2 cellular contexts compared by ENCODE assay signal in the genomic region with DNA sequence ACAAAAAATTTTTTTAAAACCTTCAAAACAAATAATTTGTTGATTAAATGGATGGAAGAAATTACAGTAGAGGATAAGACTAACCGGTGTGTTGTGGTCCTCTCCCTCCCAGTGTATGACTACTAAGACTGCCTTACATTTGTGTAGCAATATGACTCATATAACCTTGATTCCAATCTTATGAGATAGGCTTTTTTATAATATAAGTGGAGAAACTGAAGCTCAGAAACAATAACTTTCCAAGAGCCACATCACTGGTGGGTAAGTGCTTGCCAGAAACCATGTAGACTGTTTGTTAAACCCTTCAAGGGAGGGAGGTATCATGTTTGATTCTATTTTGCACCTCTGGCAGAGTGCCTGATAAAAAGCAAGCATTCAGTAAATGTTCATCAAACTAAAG.
TF ChIP-seq lines count a peak whose summit lies in the region.

No MANE protein-coding gene starts in this region.

TF ChIP-seq in HEK293, 187 proteins besides CTCF, POLR2A, EP300 and RAD21 (continued from another document):
- 0 out of 2 replicates have a peak, but pooled peaks have one; percentile 27 for TF ChIP-seq PRDM10 (tag by site-specific recombination; IDR thresholded peaks at IDR 0.05)
- TF ChIP-seq, protein P1, sequence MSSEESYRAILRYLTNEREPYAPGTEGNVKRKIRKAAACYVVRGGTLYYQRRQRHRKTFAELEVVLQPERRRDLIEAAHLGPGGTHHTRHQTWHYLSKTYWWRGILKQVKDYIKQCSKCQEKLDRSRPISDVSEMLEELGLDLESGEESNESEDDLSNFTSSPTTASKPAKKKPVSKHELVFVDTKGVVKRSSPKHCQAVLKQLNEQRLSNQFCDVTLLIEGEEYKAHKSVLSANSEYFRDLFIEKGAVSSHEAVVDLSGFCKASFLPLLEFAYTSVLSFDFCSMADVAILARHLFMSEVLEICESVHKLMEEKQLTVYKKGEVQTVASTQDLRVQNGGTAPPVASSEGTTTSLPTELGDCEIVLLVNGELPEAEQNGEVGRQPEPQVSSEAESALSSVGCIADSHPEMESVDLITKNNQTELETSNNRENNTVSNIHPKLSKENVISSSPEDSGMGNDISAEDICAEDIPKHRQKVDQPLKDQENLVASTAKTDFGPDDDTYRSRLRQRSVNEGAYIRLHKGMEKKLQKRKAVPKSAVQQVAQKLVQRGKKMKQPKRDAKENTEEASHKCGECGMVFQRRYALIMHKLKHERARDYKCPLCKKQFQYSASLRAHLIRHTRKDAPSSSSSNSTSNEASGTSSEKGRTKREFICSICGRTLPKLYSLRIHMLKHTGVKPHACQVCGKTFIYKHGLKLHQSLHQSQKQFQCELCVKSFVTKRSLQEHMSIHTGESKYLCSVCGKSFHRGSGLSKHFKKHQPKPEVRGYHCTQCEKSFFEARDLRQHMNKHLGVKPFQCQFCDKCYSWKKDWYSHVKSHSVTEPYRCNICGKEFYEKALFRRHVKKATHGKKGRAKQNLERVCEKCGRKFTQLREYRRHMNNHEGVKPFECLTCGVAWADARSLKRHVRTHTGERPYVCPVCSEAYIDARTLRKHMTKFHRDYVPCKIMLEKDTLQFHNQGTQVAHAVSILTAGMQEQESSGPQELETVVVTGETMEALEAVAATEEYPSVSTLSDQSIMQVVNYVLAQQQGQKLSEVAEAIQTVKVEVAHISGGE (tag by site-specific recombination; conservative IDR thresholded peaks at IDR 0.05; ENCODE audit: low read depth) = no peak

TF ChIP-seq in SK-N-SH, 30 proteins besides CTCF, POLR2A, EP300 and RAD21 (continued from another document):
- TF ChIP-seq, protein P2, sequence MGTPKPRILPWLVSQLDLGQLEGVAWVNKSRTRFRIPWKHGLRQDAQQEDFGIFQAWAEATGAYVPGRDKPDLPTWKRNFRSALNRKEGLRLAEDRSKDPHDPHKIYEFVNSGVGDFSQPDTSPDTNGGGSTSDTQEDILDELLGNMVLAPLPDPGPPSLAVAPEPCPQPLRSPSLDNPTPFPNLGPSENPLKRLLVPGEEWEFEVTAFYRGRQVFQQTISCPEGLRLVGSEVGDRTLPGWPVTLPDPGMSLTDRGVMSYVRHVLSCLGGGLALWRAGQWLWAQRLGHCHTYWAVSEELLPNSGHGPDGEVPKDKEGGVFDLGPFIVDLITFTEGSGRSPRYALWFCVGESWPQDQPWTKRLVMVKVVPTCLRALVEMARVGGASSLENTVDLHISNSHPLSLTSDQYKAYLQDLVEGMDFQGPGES (IDR thresholded peaks at IDR 0.05; ENCODE audit: low read depth, low read length) = no peak
- TF ChIP-seq CHD2 (IDR thresholded peaks at IDR 0.05; ENCODE audit: low read length, partially characterized antibody) (no peak), NRF1 (IDR thresholded peaks at IDR 0.05; ENCODE audit: low read depth, low read length) (no peak), PBX3 (IDR thresholded peaks at IDR 0.05) (peak; percentile 47; the same call in 1 of the 2 replicates), YY1 (IDR thresholded peaks at IDR 0.05; ENCODE audit: low read depth) (no peak), TAF1 (IDR thresholded peaks at IDR 0.05; ENCODE audit: borderline replicate concordance, low read depth, low read length) (no peak), RFX5 (IDR thresholded peaks at IDR 0.05; ENCODE audit: low read length) (no peak)
- TF ChIP-seq, protein P3, sequence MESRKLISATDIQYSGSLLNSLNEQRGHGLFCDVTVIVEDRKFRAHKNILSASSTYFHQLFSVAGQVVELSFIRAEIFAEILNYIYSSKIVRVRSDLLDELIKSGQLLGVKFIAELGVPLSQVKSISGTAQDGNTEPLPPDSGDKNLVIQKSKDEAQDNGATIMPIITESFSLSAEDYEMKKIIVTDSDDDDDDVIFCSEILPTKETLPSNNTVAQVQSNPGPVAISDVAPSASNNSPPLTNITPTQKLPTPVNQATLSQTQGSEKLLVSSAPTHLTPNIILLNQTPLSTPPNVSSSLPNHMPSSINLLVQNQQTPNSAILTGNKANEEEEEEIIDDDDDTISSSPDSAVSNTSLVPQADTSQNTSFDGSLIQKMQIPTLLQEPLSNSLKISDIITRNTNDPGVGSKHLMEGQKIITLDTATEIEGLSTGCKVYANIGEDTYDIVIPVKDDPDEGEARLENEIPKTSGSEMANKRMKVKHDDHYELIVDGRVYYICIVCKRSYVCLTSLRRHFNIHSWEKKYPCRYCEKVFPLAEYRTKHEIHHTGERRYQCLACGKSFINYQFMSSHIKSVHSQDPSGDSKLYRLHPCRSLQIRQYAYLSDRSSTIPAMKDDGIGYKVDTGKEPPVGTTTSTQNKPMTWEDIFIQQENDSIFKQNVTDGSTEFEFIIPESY (IDR thresholded peaks at IDR 0.05; ENCODE audit: borderline replicate concordance, low read depth) = no peak
